Comparison of ENCODE assay signal across 9 cellular contexts in the genomic region with DNA sequence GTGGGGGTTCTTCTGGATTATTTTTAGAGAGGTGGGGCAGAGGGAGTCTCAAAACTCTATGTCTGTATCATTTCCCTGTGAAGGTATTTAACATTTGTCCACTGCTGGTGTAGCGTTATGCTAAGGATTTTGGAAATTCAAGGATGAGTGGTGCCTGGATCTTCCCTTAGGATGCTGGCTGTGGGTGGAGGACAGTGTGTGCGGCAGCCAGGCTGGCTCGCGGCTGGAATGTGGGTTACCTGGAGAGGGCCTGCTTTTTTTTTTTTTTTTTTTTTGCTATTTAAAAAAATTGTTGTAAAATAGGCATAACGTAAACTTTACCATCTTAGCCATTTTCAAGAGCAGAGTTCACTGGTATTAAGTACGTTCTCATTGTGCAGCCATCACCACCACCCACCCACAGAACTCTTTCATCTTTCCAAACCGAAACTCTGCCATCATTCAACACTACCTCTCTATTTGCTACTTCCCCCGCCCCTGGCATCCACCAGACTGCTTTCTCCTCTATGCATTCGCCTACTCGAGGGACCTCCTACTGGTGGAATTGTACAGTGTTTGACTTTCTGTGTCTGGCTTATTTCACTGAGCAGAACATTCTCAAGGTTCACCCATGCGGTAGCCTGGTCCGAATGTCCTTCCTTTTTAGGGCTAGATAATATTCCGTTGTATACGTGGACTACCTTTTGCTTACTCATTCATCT.
DNase-seq lines count a peak whose midpoint lies in the region; ATAC-seq and TF ChIP-seq lines count a peak whose summit lies in the region.
"Had no signal": no experiment of that assay in that cellular context is flagged by ENCODE, and none has a peak within 500 bp of the region (broad histone marks: within the 10 kb centered on the region; RNA-seq: fewer than 3 reads in every experiment).

No MANE protein-coding gene starts in this region.

- intact Hi-C loops in esophagus muscularis mucosa (cut with DNase I) = no loop called here

- no peak overlapping the region for H3K27ac ChIP-seq in brain microvascular endothelial cell
- H3K27ac ChIP-seq in esophagus muscularis mucosa (replicated peaks in 1 of 4) = no peak overlapping the region

- peak; percentile 40 for DNase-seq in NB4 (ENCODE audit: low read depth)
- DNase-seq in brain microvascular endothelial cell = peak; percentile 31
- DNase-seq in retinal pigment epithelial cell (ENCODE audit: low read depth) = no peak
- no peak for DNase-seq in NCI-H2107 (lab: John Stamatoyannopoulos, UW)
- DNase-seq in esophagus muscularis mucosa (ENCODE audit: extremely low spot score) = no peak
- DNase-seq: activated B cell treated with CpG ODN at 0.5 μM for 24 hours had no signal

- no peaks in the 10 kb centered on the region for H3K27me3 ChIP-seq in brain microvascular endothelial cell (replicated peaks)
- no peaks in the 10 kb centered on the region for H3K27me3 ChIP-seq in esophagus muscularis mucosa

- H3K4me3 ChIP-seq in NB4 (ENCODE audit: low read depth, low read length) = no peak overlapping the region
- no peak overlapping the region for H3K4me3 ChIP-seq in brain microvascular endothelial cell (ENCODE audit: low read depth, low read length)
- H3K4me3 ChIP-seq in retinal pigment epithelial cell (ENCODE audit: low read length) = no peak overlapping the region
- H3K4me3 ChIP-seq in esophagus muscularis mucosa = no peak overlapping the region

- no peaks in the 10 kb centered on the region for H3K9me3 ChIP-seq in esophagus muscularis mucosa

- in situ Hi-C loops in brain microvascular endothelial cell (cut with HindIII; ENCODE audit: low pct_ligation_motif_present, low sequenced_read_pairs) = loop anchor here (25.0 kb wide), 1 partner anchor 104 kb away; no protein-coding TSS in a partner anchor

- ATAC-seq in GM21526 (IDR thresholded peaks at IDR 0.05; ENCODE audit: low FRiP score, unreplicated experiment) (no peak), GM21786 (IDR thresholded peaks at IDR 0.05; ENCODE audit: unreplicated experiment) (no peak)

- H3K4me1 ChIP-seq in esophagus muscularis mucosa = peaks cover 21 to 38% (median 32%) of the 10 kb centered on the region in 4 donors

- TF ChIP-seq EP300 in esophagus muscularis mucosa (IDR thresholded peaks at IDR 0.05) = no peak

- TF ChIP-seq POLR2A in NB4 (IDR thresholded peaks at IDR 0.05; ENCODE audit: extremely low read depth, insufficient read length) (no peak), esophagus muscularis mucosa (IDR thresholded peaks at IDR 0.05; ENCODE audit: low read depth) (no peak)

- H3K36me3 ChIP-seq in brain microvascular endothelial cell (replicated peaks) = peaks cover 2% of the 10 kb centered on the region
- peaks cover 6 to 35% (median 26%) of the 10 kb centered on the region in 4 donors for H3K36me3 ChIP-seq in esophagus muscularis mucosa

- WGBS in esophagus muscularis mucosa = 73% methylated on average over 14 of the region's 14 CpGs

- TF ChIP-seq CTCF in GM12872 (IDR thresholded peaks at IDR 0.05; ENCODE audit: insufficient read depth, low read depth, low read length) (peak; percentile 35; the same call in 2 of the 3 replicates), NB4 (IDR thresholded peaks at IDR 0.05; ENCODE audit: low read depth, low read length) (peak; percentile 17), brain microvascular endothelial cell (IDR thresholded peaks at IDR 0.05; ENCODE audit: low read depth, low read length, missing control alignments) (peak; percentile 68), retinal pigment epithelial cell (conservative IDR thresholded peaks at IDR 0.05; ENCODE audit: low read depth, low read length) (peak; percentile 53), esophagus muscularis mucosa (IDR thresholded peaks at IDR 0.05) (peak in 1 of 3 experiments; percentile 8)

Comparison
In these comparisons a context has a peak if more than half of its experiments do, and no peak if none do; other contexts are left out.
1. DNase-seq: peak in NB4 (single experiment) and brain microvascular endothelial cell (single experiment); none in retinal pigment epithelial cell (single experiment), NCI-H2107 (single experiment) and esophagus muscularis mucosa (single experiment).